Comparison of ENCODE assay signal across 16 cellular contexts in genomic region chr1:53576381-53576801, GRCh38.
DNase-seq lines count a peak whose midpoint lies in the region; ATAC-seq lines count a peak whose summit lies in the region.
"Had no signal": no experiment of that assay in that cellular context is flagged by ENCODE, and none has a peak within 500 bp of the region (broad histone marks: within the 10 kb centered on the region; RNA-seq: fewer than 3 reads in every experiment).

No MANE protein-coding gene starts in this region.

- peaks cover 5% of the 10 kb centered on the region for H3K4me1 Mint-ChIP-seq in activated naive CD8-positive, alpha-beta T cell treated with anti-CD3 and anti-CD28 coated beads, Interleukin-2, amount 10 ng/mL, durations not matched to agents 7 days and 5 days
- no peaks in the 10 kb centered on the region for H3K4me1 Mint-ChIP-seq in activated naive CD8-positive, alpha-beta T cell treated with anti-CD3 and anti-CD28 coated beads, Interleukin-2, amount 50 U/mL, for 24 hours
- peaks cover 11% of the 10 kb centered on the region for H3K4me1 Mint-ChIP-seq in T-helper 17 cell
- H3K4me1 Mint-ChIP-seq: activated naive CD4-positive, alpha-beta T cell treated with anti-CD3 and anti-CD28 coated beads, Interleukin-2, amount 10 ng/mL, durations not matched to agents 7 days and 5 days had no signal

- POLR2A ChIA-PET in activated naive CD8-positive, alpha-beta T cell treated with anti-CD3 and anti-CD28 coated beads, Interleukin-2, amount 10 ng/mL, durations not matched to agents 7 days and 5 days (lab: Charles Lee) = no interaction called here

- no peaks in the 10 kb centered on the region for H3K36me3 Mint-ChIP-seq in activated naive CD8-positive, alpha-beta T cell treated with anti-CD3 and anti-CD28 coated beads, Interleukin-2, amount 10 ng/mL, durations not matched to agents 7 days and 5 days
- no peaks in the 10 kb centered on the region for H3K36me3 Mint-ChIP-seq in activated naive CD8-positive, alpha-beta T cell treated with anti-CD3 and anti-CD28 coated beads, Interleukin-2, amount 50 U/mL, for 24 hours (ENCODE audit: low read depth)
- H3K36me3 Mint-ChIP-seq in T-helper 17 cell (ENCODE audit: low read depth) = no peaks in the 10 kb centered on the region
- H3K36me3 Mint-ChIP-seq: activated naive CD4-positive, alpha-beta T cell treated with anti-CD3 and anti-CD28 coated beads, Interleukin-2, amount 10 ng/mL, durations not matched to agents 7 days and 5 days; memory B cell had no signal

- H3K27ac ChIP-seq in caudate nucleus (ENCODE audit: low read depth, low read length) = no peak overlapping the region
- H3K27ac ChIP-seq: body of pancreas, heart left ventricle, neutrophil, right atrium auricular region had no signal

- no peaks in the 10 kb centered on the region for H3K9me3 ChIP-seq in T-helper 17 cell (ENCODE audit: control insufficient read depth, low read length, poor library complexity, severe bottlenecking)
- H3K9me3 ChIP-seq: body of pancreas, heart left ventricle, neutrophil, right atrium auricular region had no signal

- ATAC-seq in activated naive CD8-positive, alpha-beta T cell treated with anti-CD3 and anti-CD28 coated beads, Interleukin-2, amount 10 ng/mL, durations not matched to agents 7 days and 5 days (ENCODE audit: low read depth) = no peak
- ATAC-seq in activated naive CD8-positive, alpha-beta T cell treated with anti-CD3 and anti-CD28 coated beads, Interleukin-2, amount 50 U/mL, for 24 hours = no peak
- ATAC-seq in T-helper 17 cell = no peak
- ATAC-seq: body of pancreas, heart left ventricle had no signal

- H3K27me3 Mint-ChIP-seq in activated naive CD8-positive, alpha-beta T cell treated with anti-CD3 and anti-CD28 coated beads, Interleukin-2, amount 10 ng/mL, durations not matched to agents 7 days and 5 days = peaks cover 4% of the 10 kb centered on the region
- no peaks in the 10 kb centered on the region for H3K27me3 Mint-ChIP-seq in activated naive CD8-positive, alpha-beta T cell treated with anti-CD3 and anti-CD28 coated beads, Interleukin-2, amount 50 U/mL, for 24 hours
- peaks cover 9% of the 10 kb centered on the region for H3K27me3 Mint-ChIP-seq in T-helper 17 cell

- peak; percentile 19 for DNase-seq in activated naive CD8-positive, alpha-beta T cell treated with anti-CD3 and anti-CD28 coated beads, Interleukin-2, amount 10 ng/mL, durations not matched to agents 7 days and 5 days
- no peak for DNase-seq in activated naive CD8-positive, alpha-beta T cell treated with anti-CD3 and anti-CD28 coated beads, Interleukin-2, amount 50 U/mL, for 24 hours
- DNase-seq in T-helper 17 cell (no peak), mesenteric fat pad (ENCODE audit: low spot score) (peak; percentile 35), caudate nucleus (lab: John Stamatoyannopoulos, UW) (no peak), NOMO-1 treated with dmso at 0.1 percent for 144 hours (lab: John Stamatoyannopoulos, UW; ENCODE audit: unreplicated experiment) (no peak)
- no peak for DNase-seq in stimulated activated naive CD4-positive, alpha-beta T cell treated with Interleukin-2 at 50 U/mL for 16 hours (lab: John Stamatoyannopoulos, UW)
- DNase-seq: activated naive CD4-positive, alpha-beta T cell treated with anti-CD3 and anti-CD28 coated beads, Interleukin-2, amount 10 ng/mL, durations not matched to agents 7 days and 5 days; DMS53; H9; NCI-H1694 treated with DMSO at 0.1 percent for 48 hours had no signal

- no peak overlapping the region for H3K4me3 Mint-ChIP-seq in activated naive CD8-positive, alpha-beta T cell treated with anti-CD3 and anti-CD28 coated beads, Interleukin-2, amount 10 ng/mL, durations not matched to agents 7 days and 5 days
- no peak overlapping the region for H3K4me3 Mint-ChIP-seq in activated naive CD8-positive, alpha-beta T cell treated with anti-CD3 and anti-CD28 coated beads, Interleukin-2, amount 50 U/mL, for 24 hours
- H3K4me3 Mint-ChIP-seq in T-helper 17 cell = no peak overlapping the region
- H3K4me3 Mint-ChIP-seq: activated naive CD4-positive, alpha-beta T cell treated with anti-CD3 and anti-CD28 coated beads, Interleukin-2, amount 10 ng/mL, durations not matched to agents 7 days and 5 days; H9; memory B cell had no signal

- no peak overlapping the region for H3K27ac Mint-ChIP-seq in activated naive CD8-positive, alpha-beta T cell treated with anti-CD3 and anti-CD28 coated beads, Interleukin-2, amount 10 ng/mL, durations not matched to agents 7 days and 5 days
- H3K27ac Mint-ChIP-seq in activated naive CD8-positive, alpha-beta T cell treated with anti-CD3 and anti-CD28 coated beads, Interleukin-2, amount 50 U/mL, for 24 hours = no peak overlapping the region
- H3K27ac Mint-ChIP-seq in T-helper 17 cell = peak overlapping the region; percentile 61
- H3K27ac Mint-ChIP-seq: activated naive CD4-positive, alpha-beta T cell treated with anti-CD3 and anti-CD28 coated beads, Interleukin-2, amount 10 ng/mL, durations not matched to agents 7 days and 5 days; memory B cell had no signal

- H3K9me3 Mint-ChIP-seq in activated naive CD8-positive, alpha-beta T cell treated with anti-CD3 and anti-CD28 coated beads, Interleukin-2, amount 10 ng/mL, durations not matched to agents 7 days and 5 days = no peaks in the 10 kb centered on the region
- no peaks in the 10 kb centered on the region for H3K9me3 Mint-ChIP-seq in activated naive CD8-positive, alpha-beta T cell treated with anti-CD3 and anti-CD28 coated beads, Interleukin-2, amount 50 U/mL, for 24 hours
- H3K9me3 Mint-ChIP-seq: activated naive CD4-positive, alpha-beta T cell treated with anti-CD3 and anti-CD28 coated beads, Interleukin-2, amount 10 ng/mL, durations not matched to agents 7 days and 5 days; H9; memory B cell had no signal

Comparison
In these comparisons a context has a peak if more than half of its experiments do, and no peak if none do; other contexts are left out.
1. DNase-seq: peak in activated naive CD8-positive, alpha-beta T cell treated with anti-CD3 and anti-CD28 coated beads, Interleukin-2, amount 10 ng/mL, durations not matched to agents 7 days and 5 days (single experiment) and mesenteric fat pad (single experiment); none in activated naive CD8-positive, alpha-beta T cell treated with anti-CD3 and anti-CD28 coated beads, Interleukin-2, amount 50 U/mL, for 24 hours (single experiment), T-helper 17 cell (0 of 3), caudate nucleus (0 of 61), stimulated activated naive CD4-positive, alpha-beta T cell treated with Interleukin-2 at 50 U/mL for 16 hours (single experiment) and NOMO-1 treated with dmso at 0.1 percent for 144 hours (single experiment).